Comparison of ENCODE assay signal across 15 cellular contexts in genomic region chr21:46009951-46010655, GRCh38.
"Had no signal": no experiment of that assay in that cellular context is flagged by ENCODE, and none has a peak within 500 bp of the region (broad histone marks: within the 10 kb centered on the region; RNA-seq: fewer than 3 reads in every experiment).

No MANE protein-coding gene starts in this region.

- ATAC-seq: activated CD8-positive, alpha-beta T cell treated with anti-CD3 and anti-CD28 coated beads for 36 hours; gastrocnemius medialis; left ventricle myocardium superior; right cardiac atrium; stimulated activated effector memory CD8-positive, alpha-beta T cell treated with anti-CD3 and anti-CD28 coated beads, Interleukin-12 subunit alpha, Interleukin-12 subunit beta, amount 100 ng/mL, for 72 hours had no signal

- H3K4me3 Mint-ChIP-seq: activated CD8-positive, alpha-beta T cell treated with anti-CD3 and anti-CD28 coated beads for 36 hours; neural crest cell; stimulated activated effector memory CD8-positive, alpha-beta T cell treated with anti-CD3 and anti-CD28 coated beads, Interleukin-12 subunit alpha, Interleukin-12 subunit beta, amount 100 ng/mL, for 72 hours had no signal

- H3K27me3 ChIP-seq: cardiac muscle cell, gastrocnemius medialis, tibial nerve had no signal

- H3K9me3 ChIP-seq: gastrocnemius medialis, tibial nerve had no signal

- H3K36me3 ChIP-seq: cardiac muscle cell, gastrocnemius medialis had no signal

- H3K4me2 ChIP-seq: smooth muscle cell had no signal

- DNase-seq: activated CD4-positive, CD25-positive, alpha-beta regulatory T cell treated with anti-CD3 and anti-CD28 coated beads, Interleukin-2, amount 50 U/mL, for 72 hours; activated CD8-positive, alpha-beta T cell treated with anti-CD3 and anti-CD28 coated beads for 36 hours; activated effector memory CD4-positive, alpha-beta T cell treated with anti-CD3 and anti-CD28 coated beads, Interleukin-2, amount 50 U/mL, for 16 hours; effector CD4-positive, alpha-beta T cell; gastrocnemius medialis; left ventricle myocardium superior; mesenchymal stem cell; SW 1271 had no signal

- H3K4me1 Mint-ChIP-seq: neural crest cell had no signal

- H3K27ac ChIP-seq: cardiac muscle cell, gastrocnemius medialis, tibial nerve had no signal

- H3K27ac Mint-ChIP-seq: activated CD8-positive, alpha-beta T cell treated with anti-CD3 and anti-CD28 coated beads for 36 hours; stimulated activated effector memory CD8-positive, alpha-beta T cell treated with anti-CD3 and anti-CD28 coated beads, Interleukin-12 subunit alpha, Interleukin-12 subunit beta, amount 100 ng/mL, for 72 hours had no signal

- H3K9me3 Mint-ChIP-seq: neural crest cell had no signal

- FAIRE-seq: colon had no signal

- H3K4me1 ChIP-seq: gastrocnemius medialis had no signal

- H3K4me3 ChIP-seq: cardiac muscle cell, gastrocnemius medialis, smooth muscle cell, tibial nerve had no signal
